In the genomic region with DNA sequence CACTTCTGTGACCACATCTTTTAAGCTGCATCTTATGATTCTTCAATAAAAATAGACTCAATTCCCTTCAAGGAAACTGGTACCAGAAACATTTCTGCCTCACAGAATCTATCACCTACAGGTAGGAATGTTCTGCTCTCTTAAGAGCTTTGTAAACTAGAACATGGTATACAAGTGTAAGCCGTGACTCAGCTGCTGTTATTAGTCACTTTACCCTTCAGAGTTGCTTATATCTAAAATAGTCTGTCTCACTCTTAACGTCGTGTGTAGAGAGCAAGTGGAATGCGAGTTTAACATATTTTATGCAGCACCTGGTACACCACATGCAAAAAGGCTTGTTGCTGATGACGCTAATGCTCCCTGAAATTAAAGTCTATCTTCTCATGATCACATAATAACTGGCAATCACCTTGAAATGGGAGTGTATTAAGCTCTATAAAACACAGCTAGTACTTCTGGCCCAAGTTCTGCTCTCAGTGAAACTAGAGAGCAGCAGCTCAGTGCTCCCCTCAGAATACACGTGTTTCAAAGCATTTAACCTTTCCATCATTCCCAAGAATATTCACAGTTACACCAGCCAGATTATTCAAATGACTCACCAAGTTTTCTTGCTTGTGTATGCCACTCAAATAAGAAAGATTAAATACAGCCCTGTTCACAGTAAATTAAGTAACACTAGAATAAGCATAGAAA, we compare ENCODE assay signal across 11 cellular contexts.
A peak's percentile ranks its signal among the peaks of the same experiment; 100 is the strongest.
DNase-seq lines count a peak whose midpoint lies in the region; ATAC-seq lines count a peak whose summit lies in the region.
"Had no signal": no experiment of that assay in that cellular context is flagged by ENCODE, and none has a peak within 500 bp of the region (broad histone marks: within the 10 kb centered on the region; RNA-seq: fewer than 3 reads in every experiment).

No MANE protein-coding gene starts in this region.

- H3K27me3 Mint-ChIP-seq in activated CD4-positive, alpha-beta memory T cell treated with anti-CD3 and anti-CD28 coated beads for 36 hours, result no peaks in the 10 kb centered on the region
- H3K27me3 Mint-ChIP-seq in activated CD4-positive, alpha-beta memory T cell treated with anti-CD3 and anti-CD28 coated beads, Interleukin-2, amount 10 ng/mL, durations not matched to agents 7 days and 5 days, result no peaks in the 10 kb centered on the region
- H3K27me3 Mint-ChIP-seq: B cell had no signal

- H3K9me3 ChIP-seq in skeletal muscle satellite cell (replicated peaks; ENCODE audit: low read length), result peaks cover 4% of the 10 kb centered on the region

- no peak for DNase-seq in activated CD4-positive, alpha-beta memory T cell treated with anti-CD3 and anti-CD28 coated beads for 36 hours
- no peak for DNase-seq in activated CD4-positive, alpha-beta memory T cell treated with anti-CD3 and anti-CD28 coated beads, Interleukin-2, amount 10 ng/mL, durations not matched to agents 7 days and 5 days
- DNase-seq in NCI-H526 treated with DMSO at 0.1 percent for 48 hours (lab: John Stamatoyannopoulos, UW) (peak; percentile 52), epithelial cell of prostate (ENCODE audit: low read depth, low spot score) (peak; percentile 89)
- DNase-seq in activated effector memory CD4-positive, alpha-beta T cell treated with Interleukin-2 at 50 U/mL for 16 hours, result no peak
- DNase-seq: NCI-H1694 treated with DMSO at 0.1 percent for 48 hours, T-helper 9 cell had no signal

- no peak overlapping the region for H3K4me3 Mint-ChIP-seq in activated CD4-positive, alpha-beta memory T cell treated with anti-CD3 and anti-CD28 coated beads for 36 hours
- H3K4me3 Mint-ChIP-seq in activated CD4-positive, alpha-beta memory T cell treated with anti-CD3 and anti-CD28 coated beads, Interleukin-2, amount 10 ng/mL, durations not matched to agents 7 days and 5 days, result no peak overlapping the region
- H3K4me3 Mint-ChIP-seq: B cell had no signal

- intact Hi-C loops in activated CD4-positive, alpha-beta memory T cell treated with anti-CD3 and anti-CD28 coated beads for 36 hours (cut with micrococcal nuclease), result no loop called here

- H3K9me3 Mint-ChIP-seq in activated CD4-positive, alpha-beta memory T cell treated with anti-CD3 and anti-CD28 coated beads for 36 hours, result peaks cover 3% of the 10 kb centered on the region
- peaks cover 9% of the 10 kb centered on the region for H3K9me3 Mint-ChIP-seq in activated CD4-positive, alpha-beta memory T cell treated with anti-CD3 and anti-CD28 coated beads, Interleukin-2, amount 10 ng/mL, durations not matched to agents 7 days and 5 days

- H3K9ac ChIP-seq in skeletal muscle satellite cell (ENCODE audit: low read depth, low read length), result no peak overlapping the region

- peak overlapping the region; percentile 8 for H3K27ac Mint-ChIP-seq in activated CD4-positive, alpha-beta memory T cell treated with anti-CD3 and anti-CD28 coated beads for 36 hours
- no peak overlapping the region for H3K27ac Mint-ChIP-seq in activated CD4-positive, alpha-beta memory T cell treated with anti-CD3 and anti-CD28 coated beads, Interleukin-2, amount 10 ng/mL, durations not matched to agents 7 days and 5 days
- H3K27ac Mint-ChIP-seq: B cell had no signal

- H3K4me3 ChIP-seq in skeletal muscle satellite cell (ENCODE audit: low read length), result no peak overlapping the region

- H3K27ac ChIP-seq in epithelial cell of prostate, result peak overlapping the region; percentile 79

- no peaks in the 10 kb centered on the region for H3K36me3 ChIP-seq in skeletal muscle satellite cell (ENCODE audit: insufficient read depth, low read length)

- H3K4me2 ChIP-seq in skeletal muscle satellite cell (ENCODE audit: low read length), result peak overlapping the region; percentile 63

- CTCF ChIA-PET in activated CD4-positive, alpha-beta memory T cell treated with anti-CD3 and anti-CD28 coated beads for 36 hours (lab: Charles Lee), result interaction anchor here (0.8 kb wide), 1 partner anchor 12 kb away, joined by 3 read pairs; no protein-coding TSS in a partner anchor
- CTCF ChIA-PET in activated CD4-positive, alpha-beta memory T cell treated with anti-CD3 and anti-CD28 coated beads, Interleukin-2, amount 10 ng/mL, durations not matched to agents 7 days and 5 days (lab: Charles Lee), result no interaction called here

- peaks cover 3% of the 10 kb centered on the region for H3K36me3 Mint-ChIP-seq in activated CD4-positive, alpha-beta memory T cell treated with anti-CD3 and anti-CD28 coated beads for 36 hours
- H3K36me3 Mint-ChIP-seq in activated CD4-positive, alpha-beta memory T cell treated with anti-CD3 and anti-CD28 coated beads, Interleukin-2, amount 10 ng/mL, durations not matched to agents 7 days and 5 days (ENCODE audit: low read depth), result peaks cover 12% of the 10 kb centered on the region

- H3K27me3 ChIP-seq in skeletal muscle satellite cell (ENCODE audit: control insufficient read depth, insufficient read depth, low read length), result no peaks in the 10 kb centered on the region

- H3K4me1 Mint-ChIP-seq in activated CD4-positive, alpha-beta memory T cell treated with anti-CD3 and anti-CD28 coated beads for 36 hours (ENCODE audit: low read depth), result peaks cover 10% of the 10 kb centered on the region
- H3K4me1 Mint-ChIP-seq in activated CD4-positive, alpha-beta memory T cell treated with anti-CD3 and anti-CD28 coated beads, Interleukin-2, amount 10 ng/mL, durations not matched to agents 7 days and 5 days, result peaks cover 18% of the 10 kb centered on the region

- POLR2A ChIA-PET in activated CD4-positive, alpha-beta memory T cell treated with anti-CD3 and anti-CD28 coated beads for 36 hours (lab: Charles Lee), result interaction anchor here (0.8 to 1.3 kb wide), 3 partner anchors 13 to 401 kb away, joined by 3 to 4 read pairs (median 3); no protein-coding TSS in a partner anchor
- POLR2A ChIA-PET in activated CD4-positive, alpha-beta memory T cell treated with anti-CD3 and anti-CD28 coated beads, Interleukin-2, amount 10 ng/mL, durations not matched to agents 7 days and 5 days (lab: Charles Lee), result no interaction called here

- ATAC-seq in HG02642 (IDR thresholded peaks at IDR 0.05; ENCODE audit: poor library complexity, unreplicated experiment) (no peak), GM19395 (IDR thresholded peaks at IDR 0.05; ENCODE audit: unreplicated experiment) (no peak)

- peaks cover 14% of the 10 kb centered on the region for H3K4me1 ChIP-seq in skeletal muscle satellite cell (ENCODE audit: control insufficient read depth, insufficient read depth, low read length)

Comparison
In these comparisons a context has a peak if more than half of its experiments do, and no peak if none do; other contexts are left out.
1. DNase-seq: peak in NCI-H526 treated with DMSO at 0.1 percent for 48 hours (single experiment) and epithelial cell of prostate (single experiment); none in activated CD4-positive, alpha-beta memory T cell treated with anti-CD3 and anti-CD28 coated beads for 36 hours (single experiment), activated CD4-positive, alpha-beta memory T cell treated with anti-CD3 and anti-CD28 coated beads, Interleukin-2, amount 10 ng/mL, durations not matched to agents 7 days and 5 days (single experiment) and activated effector memory CD4-positive, alpha-beta T cell treated with Interleukin-2 at 50 U/mL for 16 hours (single experiment).